In the genomic region with DNA sequence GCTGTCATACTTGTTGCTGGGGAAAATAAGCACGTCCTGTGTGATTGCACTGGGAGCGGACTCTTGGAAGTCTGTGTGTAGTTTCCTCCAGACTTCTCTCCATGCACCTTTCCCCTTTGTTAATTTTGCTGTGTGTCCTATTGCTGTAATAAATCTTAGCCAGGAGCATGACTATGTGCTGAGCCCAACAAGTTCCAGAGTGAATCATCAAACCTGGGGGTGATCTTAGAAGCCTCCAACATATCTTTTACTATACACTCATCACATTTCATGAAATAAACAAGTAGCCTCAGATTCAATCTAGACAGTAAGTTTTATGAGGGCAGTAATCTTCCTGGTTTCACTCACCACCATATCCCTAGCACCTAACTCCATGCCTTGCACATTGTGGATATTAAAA, we compare ENCODE assay signal across 24 cellular contexts. TPM values are rescaled to one million over a fixed set of nuclear protein-coding genes. Genes with fewer than 3 reads are reported as not detected.
DNase-seq lines count a peak whose midpoint lies in the region; ATAC-seq and TF ChIP-seq lines count a peak whose summit lies in the region.
"Had no signal": no experiment of that assay in that cellular context is flagged by ENCODE, and none has a peak within 500 bp of the region (broad histone marks: within the 10 kb centered on the region; RNA-seq: fewer than 3 reads in every experiment).

No MANE protein-coding gene starts in this region.

- H3K4me3 ChIP-seq in GM23248 = no peak overlapping the region
- H3K4me3 ChIP-seq in epithelial cell of esophagus (ENCODE audit: low read length) = no peak overlapping the region
- H3K4me3 ChIP-seq in ascending aorta = no peak overlapping the region
- no peak overlapping the region for H3K4me3 ChIP-seq in transverse colon
- H3K4me3 ChIP-seq: BLaER1 treated with 17β-estradiol and CSF1 and Interleukin-3, amounts not matched to agents 10 nM and 100 nM; SJSA1 had no signal

- H3K4me1 ChIP-seq in GM23248 (ENCODE audit: insufficient read depth) = no peaks in the 10 kb centered on the region
- no peaks in the 10 kb centered on the region for H3K4me1 ChIP-seq in ascending aorta
- H3K4me1 ChIP-seq in transverse colon = no peaks in the 10 kb centered on the region
- H3K4me1 ChIP-seq: Caco-2, SJSA1 had no signal

- no peak overlapping the region for H2AFZ ChIP-seq in GM23248

- H3K27ac Mint-ChIP-seq in immature natural killer cell = no peak overlapping the region
- H3K27ac Mint-ChIP-seq: CD4-positive, alpha-beta T cell had no signal

- no peak for TF ChIP-seq EP300 in transverse colon (IDR thresholded peaks at IDR 0.05; ENCODE audit: low read depth)

- H3K4me1 Mint-ChIP-seq in immature natural killer cell = no peaks in the 10 kb centered on the region

- H3K9me3 ChIP-seq in GM23248 (ENCODE audit: low read depth) = no peaks in the 10 kb centered on the region
- H3K9me3 ChIP-seq in ascending aorta = no peaks in the 10 kb centered on the region
- no peaks in the 10 kb centered on the region for H3K9me3 ChIP-seq in transverse colon
- H3K9me3 ChIP-seq: BLaER1 treated with 17β-estradiol and CSF1 and Interleukin-3, amounts not matched to agents 10 nM and 100 nM; Caco-2; SJSA1 had no signal

- no peaks in the 10 kb centered on the region for H4K20me1 ChIP-seq in GM23248 (ENCODE audit: insufficient read depth)

- no peak overlapping the region for H3K4me2 ChIP-seq in GM23248 (ENCODE audit: unreplicated experiment)
- H3K4me2 ChIP-seq: BLaER1 treated with 17β-estradiol and CSF1 and Interleukin-3, amounts not matched to agents 10 nM and 100 nM had no signal

- H3K36me3 ChIP-seq in GM23248 (ENCODE audit: low read depth) (no peaks in the 10 kb centered on the region), ascending aorta (no peaks in the 10 kb centered on the region), transverse colon (no peaks in the 10 kb centered on the region)
- H3K36me3 ChIP-seq: BLaER1 treated with 17β-estradiol and CSF1 and Interleukin-3, amounts not matched to agents 10 nM and 100 nM; SJSA1 had no signal

- ATAC-seq in omental fat pad (ENCODE audit: low FRiP score) = peak; percentile 28
- no peak for ATAC-seq in GM21576 (IDR thresholded peaks at IDR 0.05; ENCODE audit: unreplicated experiment)

- no peak overlapping the region for H3K27ac ChIP-seq in GM23248
- H3K27ac ChIP-seq in ascending aorta = no peak overlapping the region
- H3K27ac ChIP-seq in transverse colon = no peak overlapping the region
- H3K27ac ChIP-seq: BLaER1 treated with 17β-estradiol and CSF1 and Interleukin-3, amounts not matched to agents 10 nM and 100 nM; SJSA1 had no signal

- H3K27me3 ChIP-seq in GM23248 (replicated peaks; ENCODE audit: insufficient read depth) (no peaks in the 10 kb centered on the region), ascending aorta (no peaks in the 10 kb centered on the region), transverse colon (no peaks in the 10 kb centered on the region)
- H3K27me3 ChIP-seq: SJSA1 had no signal

- H3K79me2 ChIP-seq in GM23248 (ENCODE audit: insufficient read depth) = no peaks in the 10 kb centered on the region

- 50% methylated on average over 2 of the region's 2 CpGs for WGBS in GM23248 (ENCODE audit: low coverage in 1 of 2, low lambda C conversion rate in 2 of 2, missing lambda C conversion rate in 2 of 2), 2 experiments
- 82% methylated on average over 2 of the region's 2 CpGs; no CpG with 5 or more reads in 1 of the 2 donors for WGBS in transverse colon (ENCODE audit: low coverage in 1 of 2), 2 donors

- H3F3A ChIP-seq in GM23248 (ENCODE audit: insufficient read depth) = no peaks in the 10 kb centered on the region

- TF ChIP-seq POLR2A in transverse colon (IDR thresholded peaks at IDR 0.05) = no peak

- TF ChIP-seq CTCF in epithelial cell of esophagus (IDR thresholded peaks at IDR 0.05; ENCODE audit: insufficient read depth, low read depth, low read length, missing control alignments) (no peak), omental fat pad (IDR thresholded peaks at IDR 0.05) (no peak), ascending aorta (IDR thresholded peaks at IDR 0.05) (no peak), transverse colon (IDR thresholded peaks at IDR 0.05) (no peak)

- peaks cover 0 to 5% (median 2%) of the 10 kb centered on the region in 3 donors for H3K27me3 Mint-ChIP-seq in immature natural killer cell (ENCODE audit: low read depth in 3 of 3)
- H3K27me3 Mint-ChIP-seq: CD4-positive, alpha-beta T cell had no signal

- no peaks in the 10 kb centered on the region for H3K9me3 Mint-ChIP-seq in immature natural killer cell
- H3K9me3 Mint-ChIP-seq: CD4-positive, alpha-beta T cell had no signal

- H3K9ac ChIP-seq in GM23248 = no peak overlapping the region
- H3K9ac ChIP-seq: BLaER1 treated with 17β-estradiol and CSF1 and Interleukin-3, amounts not matched to agents 10 nM and 100 nM had no signal

- intact Hi-C loops in ascending aorta (cut with DNase I) (no loop called here), transverse colon (cut with DNase I; ENCODE audit: low total_unique reads) (no loop called here)

- peak; percentile 55 for DNase-seq in GM23248
- DNase-seq in M059J (ENCODE audit: low read depth) = peak; percentile 55
- peak; percentile 54 for DNase-seq in epithelial cell of esophagus (ENCODE audit: low read depth)
- no peak for DNase-seq in omental fat pad (ENCODE audit: low spot score)
- DNase-seq in ascending aorta (ENCODE audit: low spot score in 2 of 2) = no peak
- DNase-seq in transverse colon = no peak
- DNase-seq in immature natural killer cell = no peak
- DNase-seq: Caco-2; CD4-positive, alpha-beta T cell; DMS79 treated with DMSO at 0.1 percent for 48 hours; GF-D8; KBM-7; NCI-H1092; NCI-H1417 treated with DMSO at 0.1 percent for 48 hours; NCI-H1694 treated with DMSO at 0.1 percent for 48 hours; NCI-H2081; NCI-H2227 treated with DMSO at 0.1 percent for 48 hours; NCI-H526 treated with DMSO at 0.1 percent for 48 hours; Right ventricle myocardium superior; RPMI8226 had no signal

- no peaks in the 10 kb centered on the region for H3K9me2 ChIP-seq in GM23248 (ENCODE audit: insufficient read depth)

- no peak overlapping the region for H3K4me3 Mint-ChIP-seq in immature natural killer cell
- H3K4me3 Mint-ChIP-seq: CD4-positive, alpha-beta T cell had no signal

- in situ Hi-C loops in GM23248 (cut with MboI) = loop anchor here (25.0 kb wide), 3 partner anchors 807 to 1207 kb away; a partner anchor contains a TSS
- in situ Hi-C loops in transverse colon (cut with MboI; ENCODE audit: low pct_ligation_motif_present in 1 of 4, low pct_unique_long_range_greater_than_20kb in 1 of 4, low sequenced_read_pairs in 3 of 4) = loop anchor here in 3 of 4 donors (25.0 kb wide), 1 partner anchor 807 kb away; no protein-coding TSS in a partner anchor

- no peaks in the 10 kb centered on the region for H3K36me3 Mint-ChIP-seq in immature natural killer cell

RNA-seq across cellular contexts. Expression of a gene that starts 43.3 kb away (rescaled TPM):
- 4.6 and 9.0 TPM in 2 replicates for total RNA-seq in GM23248 (2014; rRNA removed; shearing (Covaris generic))
- polyA plus RNA-seq in GM23248 (2016; fragmentation: Nextera tagmentation; extraction: Ambion mirVana) (4.5 and 5.7 TPM in 2 replicates), immature natural killer cell (not detected)
- total RNA-seq in M059J (2014; rRNA removed; shearing (Covaris generic)) = 9.6 and 20.1 TPM in 2 replicates
- total RNA-seq in omental fat pad (10 to 100 TPM in 3 of 4 donors, 1 to 10 TPM in 1; 7.9 to 14.6 (median 11.1) TPM), ascending aorta (12.7 TPM), transverse colon (1 to 10 TPM in 3 of 4 donors, under 1 TPM in 1; 0.60 to 2.1 (median 1.4) TPM)
- total RNA-seq: A172; CD4-positive, alpha-beta T cell had no signal

Comparison
In these comparisons a context has a peak if more than half of its experiments do, and no peak if none do; other contexts are left out.
1. DNase-seq: peak in GM23248 (single experiment), M059J (single experiment) and epithelial cell of esophagus (single experiment); none in omental fat pad (single experiment), ascending aorta (0 of 2), transverse colon (single experiment) and immature natural killer cell (0 of 3).